Comparison of ENCODE assay signal across 27 cellular contexts in genomic region chr17:5560361-5560988, GRCh38.
"Had no signal": no experiment of that assay in that cellular context is flagged by ENCODE, and none has a peak within 500 bp of the region (broad histone marks: within the 10 kb centered on the region; RNA-seq: fewer than 3 reads in every experiment).

No MANE protein-coding gene starts in this region.

- H3K9me3 ChIP-seq: breast epithelium, right atrium auricular region had no signal

- H3K27ac ChIP-seq: breast epithelium, epithelial cell of prostate, right atrium auricular region, tibial nerve had no signal

- H3K27me3 ChIP-seq: breast epithelium, right atrium auricular region, tibial nerve had no signal

- H3K4me3 ChIP-seq: breast epithelium, right atrium auricular region, smooth muscle cell, tibial nerve had no signal

- H3K36me3 Mint-ChIP-seq: mesothelial cell of epicardium had no signal

- H3K4me3 Mint-ChIP-seq: activated CD8-positive, alpha-beta T cell treated with anti-CD3 and anti-CD28 coated beads for 36 hours; activated T-helper 1 cell treated with anti-CD3 and anti-CD28 coated beads, Interleukin-12 subunit alpha, Interleukin-12 subunit beta, Interleukin-2, Interleukin-4 antibody, amounts not matched to agents 30 ng/mL and 10 ng/mL and 1 ng/mL, durations not matched to agents 14 hours and 24 hours and 36 hours; mesothelial cell of epicardium; naive B cell; stimulated activated naive B cell treated with anti-CD40 and anti-IgM and Interleukin-4, amounts not matched to agents 10 μg/mL and 1 μg/mL and 100 μg/mL, for 72 hours; T-helper 17 cell had no signal

- H3K4me1 Mint-ChIP-seq: mesothelial cell of epicardium had no signal

- ATAC-seq: activated CD8-positive, alpha-beta T cell treated with anti-CD3 and anti-CD28 coated beads for 36 hours; activated naive CD4-positive, alpha-beta T cell treated with anti-CD3 and anti-CD28 coated beads, Interleukin-2, amount 50 U/mL, for 72 hours; left cardiac atrium; left ventricle myocardium superior; SK-N-SH treated with all-trans-retinoic acid at 6 μM for 48 hours; stimulated activated naive B cell treated with anti-CD40 and anti-IgM and Interleukin-4, amounts not matched to agents 10 μg/mL and 1 μg/mL and 100 μg/mL, for 72 hours; T-helper 17 cell had no signal

- H3K27me3 Mint-ChIP-seq: activated CD8-positive, alpha-beta T cell treated with anti-CD3 and anti-CD28 coated beads for 36 hours; naive B cell; stimulated activated naive B cell treated with anti-CD40 and anti-IgM and Interleukin-4, amounts not matched to agents 10 μg/mL and 1 μg/mL and 100 μg/mL, for 72 hours; T-helper 17 cell had no signal

- DNase-seq: activated CD4-positive, alpha-beta T cell treated with anti-CD3 and anti-CD28 coated beads for 1 hour; activated CD4-positive, alpha-beta T cell treated with anti-CD3 and anti-CD28 coated beads, Interleukin-2, amount 50 U/mL, for 1 hour; activated CD8-positive, alpha-beta T cell treated with anti-CD3 and anti-CD28 coated beads for 36 hours; activated gamma-delta T cell treated with Interleukin-2 at 50 U/mL for 16 hours; central memory CD4-positive, alpha-beta T cell; effector CD8-positive, alpha-beta T cell; islet precursor cell; left cardiac atrium; left ventricle myocardium superior; mammary epithelial cell; naive B cell; nucleus accumbens; stimulated activated CD4-positive, alpha-beta T cell treated with anti-CD3 and anti-CD28 coated beads, Interleukin-1b, Interleukin-23, amount 100 ng/mL, for 48 hours; stimulated activated CD4-positive, alpha-beta T cell treated with anti-CD3 and anti-CD28 coated beads, Interleukin-4, amount 100 ng/mL, for 4 hours; stimulated activated CD8-positive, alpha-beta memory T cell treated with anti-CD3 and anti-CD28 coated beads, Interleukin-4, amount 100 ng/mL, for 48 hours; stimulated activated naive B cell treated with anti-CD40 and anti-IgM and Interleukin-4, amounts not matched to agents 10 μg/mL and 1 μg/mL and 100 μg/mL, for 72 hours; T-helper 17 cell; T1000 had no signal

- H3K4me1 ChIP-seq: breast epithelium, right atrium auricular region, tibial nerve had no signal

- H3K36me3 ChIP-seq: breast epithelium had no signal

- H3K27ac Mint-ChIP-seq: activated CD8-positive, alpha-beta T cell treated with anti-CD3 and anti-CD28 coated beads for 36 hours; activated T-helper 1 cell treated with anti-CD3 and anti-CD28 coated beads, Interleukin-12 subunit alpha, Interleukin-12 subunit beta, Interleukin-2, Interleukin-4 antibody, amounts not matched to agents 30 ng/mL and 10 ng/mL and 1 ng/mL, durations not matched to agents 14 hours and 24 hours and 36 hours; mesothelial cell of epicardium; stimulated activated naive B cell treated with anti-CD40 and anti-IgM and Interleukin-4, amounts not matched to agents 10 μg/mL and 1 μg/mL and 100 μg/mL, for 72 hours; T-helper 17 cell had no signal

- H3K9me3 Mint-ChIP-seq: activated CD8-positive, alpha-beta T cell treated with anti-CD3 and anti-CD28 coated beads for 36 hours; activated naive CD4-positive, alpha-beta T cell treated with anti-CD3 and anti-CD28 coated beads, Interleukin-2, amount 50 U/mL, for 72 hours; activated T-helper 1 cell treated with anti-CD3 and anti-CD28 coated beads, Interleukin-12 subunit alpha, Interleukin-12 subunit beta, Interleukin-2, Interleukin-4 antibody, amounts not matched to agents 30 ng/mL and 10 ng/mL and 1 ng/mL, durations not matched to agents 14 hours and 24 hours and 36 hours; mesothelial cell of epicardium; naive B cell; stimulated activated naive B cell treated with anti-CD40 and anti-IgM and Interleukin-4, amounts not matched to agents 10 μg/mL and 1 μg/mL and 100 μg/mL, for 72 hours had no signal
